In the genomic region with DNA sequence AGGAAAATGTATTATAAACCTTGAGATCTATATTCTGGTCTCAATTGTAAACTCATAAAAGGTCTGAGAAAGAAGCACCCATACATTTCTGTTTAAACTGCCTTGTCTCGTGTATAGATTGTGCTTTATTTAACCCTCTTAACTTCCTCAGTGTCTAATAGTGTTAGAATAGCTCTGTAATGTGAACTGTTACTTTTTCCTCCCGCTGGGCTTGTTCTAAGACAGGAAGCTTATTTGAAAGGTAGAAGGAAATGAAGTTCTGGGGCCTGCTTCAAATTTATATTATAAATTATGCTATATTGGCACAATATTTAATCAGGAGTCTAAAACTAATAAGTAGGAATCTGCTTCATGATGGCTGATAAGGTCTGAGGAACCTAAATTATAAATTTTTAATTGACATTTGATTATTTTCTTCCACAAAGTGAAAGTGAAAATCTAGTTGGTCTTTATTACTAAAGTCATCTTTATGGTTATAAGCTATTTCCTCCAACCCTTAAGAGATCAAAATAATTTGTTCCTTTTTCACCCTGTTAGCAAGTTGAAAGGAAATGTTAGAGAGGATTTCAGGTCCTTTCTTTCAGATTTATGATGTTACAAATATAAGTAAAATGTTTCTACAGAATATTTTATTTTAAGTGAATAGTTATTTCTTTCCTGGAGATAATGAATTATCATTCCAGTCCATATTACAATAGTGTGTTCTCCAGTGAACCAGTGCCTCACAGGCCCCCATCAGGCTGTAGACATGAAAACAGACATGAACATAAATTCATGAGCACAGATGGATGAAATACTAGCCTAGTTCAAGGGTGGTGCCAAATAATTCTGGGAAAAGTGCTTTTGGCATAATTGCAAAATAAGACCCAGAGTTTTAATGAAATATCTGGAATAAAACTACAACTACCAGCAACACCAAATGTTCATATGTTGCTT, we compare ENCODE assay signal across 10 cellular contexts. TPM values are rescaled to one million over a fixed set of nuclear protein-coding genes. Genes with fewer than 3 reads are reported as not detected.
DNase-seq lines count a peak whose midpoint lies in the region; ATAC-seq lines count a peak whose summit lies in the region.
"Had no signal": no experiment of that assay in that cellular context is flagged by ENCODE, and none has a peak within 500 bp of the region (broad histone marks: within the 10 kb centered on the region; RNA-seq: fewer than 3 reads in every experiment).

No MANE protein-coding gene starts in this region.

- no peak for DNase-seq in activated T-cell treated with anti-CD3 and anti-CD28 coated beads, Interleukin-2, amount 50 U/mL, for 72 hours
- no peak for DNase-seq in activated T-cell treated with anti-CD3 and anti-CD28 coated beads for 4 hours
- DNase-seq in activated naive CD8-positive, alpha-beta T cell treated with anti-CD3 and anti-CD28 coated beads for 36 hours = no peak
- DNase-seq in stimulated activated naive B cell treated with anti-CD40 and anti-IgM and Interleukin-4, amounts not matched to agents 10 μg/mL and 1 μg/mL and 100 μg/mL, for 72 hours = no peak
- no peak for DNase-seq in NK-92 (lab: John Stamatoyannopoulos, UW; ENCODE audit: unreplicated experiment)
- no peak for DNase-seq in RPMI8226
- DNase-seq in CD1c-positive myeloid dendritic cell (ENCODE audit: extremely low spot score) = no peak
- DNase-seq: activated CD4-positive, CD25-positive, alpha-beta regulatory T cell; substantia nigra had no signal

- H3K36me3 Mint-ChIP-seq in activated T-cell treated with anti-CD3 and anti-CD28 coated beads, Interleukin-2, amount 50 U/mL, for 72 hours (ENCODE audit: insufficient read depth in 2 of 2) = peaks cover 1 to 4% of the 10 kb centered on the region in 2 donors
- peaks cover 33% of the 10 kb centered on the region for H3K36me3 Mint-ChIP-seq in activated naive CD8-positive, alpha-beta T cell treated with anti-CD3 and anti-CD28 coated beads for 36 hours
- peaks cover 3 to 12% of the 10 kb centered on the region in 2 donors for H3K36me3 Mint-ChIP-seq in stimulated activated naive B cell treated with anti-CD40 and anti-IgM and Interleukin-4, amounts not matched to agents 10 μg/mL and 1 μg/mL and 100 μg/mL, for 72 hours

- no peaks in the 10 kb centered on the region for H3K27me3 Mint-ChIP-seq in activated T-cell treated with anti-CD3 and anti-CD28 coated beads, Interleukin-2, amount 50 U/mL, for 72 hours (ENCODE audit: low read depth)
- H3K27me3 Mint-ChIP-seq in activated naive CD8-positive, alpha-beta T cell treated with anti-CD3 and anti-CD28 coated beads for 36 hours = no peaks in the 10 kb centered on the region
- H3K27me3 Mint-ChIP-seq in stimulated activated naive B cell treated with anti-CD40 and anti-IgM and Interleukin-4, amounts not matched to agents 10 μg/mL and 1 μg/mL and 100 μg/mL, for 72 hours = no peaks in the 10 kb centered on the region

- H3K4me1 Mint-ChIP-seq in activated T-cell treated with anti-CD3 and anti-CD28 coated beads, Interleukin-2, amount 50 U/mL, for 72 hours (ENCODE audit: low read depth) = peaks cover 87% of the 10 kb centered on the region
- H3K4me1 Mint-ChIP-seq in activated naive CD8-positive, alpha-beta T cell treated with anti-CD3 and anti-CD28 coated beads for 36 hours = peaks cover 76% of the 10 kb centered on the region
- H3K4me1 Mint-ChIP-seq in stimulated activated naive B cell treated with anti-CD40 and anti-IgM and Interleukin-4, amounts not matched to agents 10 μg/mL and 1 μg/mL and 100 μg/mL, for 72 hours = peaks cover 26 to 48% of the 10 kb centered on the region in 2 donors

- ATAC-seq in activated T-cell treated with anti-CD3 and anti-CD28 coated beads, Interleukin-2, amount 50 U/mL, for 72 hours (replicated peaks in 1 of 2) = no peak
- ATAC-seq in HG03460 (IDR thresholded peaks at IDR 0.05; ENCODE audit: unreplicated experiment) = peak; percentile 55
- peak; percentile 34 for ATAC-seq in stimulated activated naive B cell treated with anti-CD40 and anti-IgM and Interleukin-4, amounts not matched to agents 10 μg/mL and 1 μg/mL and 100 μg/mL, for 72 hours (replicated peaks)

- peak overlapping the region; percentile 91 for H3K27ac Mint-ChIP-seq in activated T-cell treated with anti-CD3 and anti-CD28 coated beads, Interleukin-2, amount 50 U/mL, for 72 hours
- H3K27ac Mint-ChIP-seq in activated naive CD8-positive, alpha-beta T cell treated with anti-CD3 and anti-CD28 coated beads for 36 hours = peak overlapping the region; percentile 89
- H3K27ac Mint-ChIP-seq in stimulated activated naive B cell treated with anti-CD40 and anti-IgM and Interleukin-4, amounts not matched to agents 10 μg/mL and 1 μg/mL and 100 μg/mL, for 72 hours = peak overlapping the region; percentile 70

- no peaks in the 10 kb centered on the region for H3K9me3 Mint-ChIP-seq in activated T-cell treated with anti-CD3 and anti-CD28 coated beads, Interleukin-2, amount 50 U/mL, for 72 hours
- no peaks in the 10 kb centered on the region for H3K9me3 Mint-ChIP-seq in activated naive CD8-positive, alpha-beta T cell treated with anti-CD3 and anti-CD28 coated beads for 36 hours
- H3K9me3 Mint-ChIP-seq in stimulated activated naive B cell treated with anti-CD40 and anti-IgM and Interleukin-4, amounts not matched to agents 10 μg/mL and 1 μg/mL and 100 μg/mL, for 72 hours = no peaks in the 10 kb centered on the region

- peak overlapping the region; percentile 58 to 68 for H3K4me3 Mint-ChIP-seq in activated T-cell treated with anti-CD3 and anti-CD28 coated beads, Interleukin-2, amount 50 U/mL, for 72 hours
- H3K4me3 Mint-ChIP-seq in activated naive CD8-positive, alpha-beta T cell treated with anti-CD3 and anti-CD28 coated beads for 36 hours = peak overlapping the region; percentile 60
- peak overlapping the region in 1 of 2 donors; percentile 29 for H3K4me3 Mint-ChIP-seq in stimulated activated naive B cell treated with anti-CD40 and anti-IgM and Interleukin-4, amounts not matched to agents 10 μg/mL and 1 μg/mL and 100 μg/mL, for 72 hours

RNA-seq across cellular contexts. Expression of a gene that starts 7.9 kb away (rescaled TPM):
- 10 to 100 TPM; 51.9 to 57.8 TPM for total RNA-seq in activated T-cell treated with anti-CD3 and anti-CD28 coated beads, Interleukin-2, amount 50 U/mL, for 72 hours
- 10 to 100 TPM; 45.6 to 51.1 TPM for total RNA-seq in activated naive CD8-positive, alpha-beta T cell treated with anti-CD3 and anti-CD28 coated beads for 36 hours

Comparison
In these comparisons a context has a peak if more than half of its experiments do, and no peak if none do; other contexts are left out.
1. ATAC-seq: peak in HG03460 (single experiment) and stimulated activated naive B cell treated with anti-CD40 and anti-IgM and Interleukin-4, amounts not matched to agents 10 μg/mL and 1 μg/mL and 100 μg/mL, for 72 hours (2 of 2); none in activated T-cell treated with anti-CD3 and anti-CD28 coated beads, Interleukin-2, amount 50 U/mL, for 72 hours (0 of 2).
2. Peak in every context shown above with its lines, with median percentiles within 50 percentile points of each other: H3K27ac Mint-ChIP-seq.